Comparison of ENCODE assay signal across 8 cellular contexts in the genomic region with DNA sequence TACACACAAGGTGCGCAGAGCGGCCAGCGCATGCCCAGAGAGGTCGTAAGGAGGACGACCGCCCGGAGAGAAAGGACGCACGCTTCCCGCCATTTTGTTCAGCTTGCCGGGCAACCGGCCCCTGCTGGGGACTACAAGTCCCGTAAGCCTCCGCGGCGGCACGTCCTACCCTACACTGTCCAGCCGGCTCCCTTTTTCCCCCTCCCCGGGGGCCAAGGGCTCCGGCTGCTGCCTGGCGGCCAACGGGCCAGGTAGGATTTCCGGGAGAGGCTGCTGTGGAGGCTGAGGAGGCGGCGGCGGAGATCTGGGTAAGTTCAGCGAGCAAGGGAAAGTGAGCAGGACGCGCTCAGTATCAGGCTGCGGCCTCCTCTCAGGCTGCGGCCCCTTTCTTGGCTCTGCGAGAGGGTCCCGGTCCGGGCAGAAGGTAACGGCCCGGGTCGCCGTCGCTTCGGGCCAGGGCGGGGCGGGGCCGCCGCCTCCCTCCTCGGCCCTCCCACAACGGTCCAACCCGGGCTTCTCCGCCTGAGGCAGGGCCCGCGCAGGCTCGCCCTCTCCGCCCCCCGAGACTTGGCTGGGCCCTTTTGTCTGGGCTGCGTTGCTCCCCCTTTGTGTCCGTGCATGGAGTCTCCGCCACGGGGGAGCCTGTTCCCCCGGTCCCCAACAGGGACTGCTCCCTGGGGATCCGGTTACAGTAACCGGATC. TPM values are rescaled to one million over a fixed set of nuclear protein-coding genes. Genes with fewer than 3 reads are reported as not detected.
DNase-seq lines count a peak whose midpoint lies in the region; ATAC-seq and TF ChIP-seq lines count a peak whose summit lies in the region.

TSS of gene PHACTR4 (plus strand) at position 223 of the 702 bp plus-strand sequence. CDS start 37,708 bp downstream, outside the sequence.

- peak within 1 kb of the TSS; percentile 88 for H3K27ac Mint-ChIP-seq in Calu3 (ENCODE audit: unreplicated experiment)

- peak within 1 kb of the TSS; percentile 86 for H3K4me2 ChIP-seq in OCI-LY7 (ENCODE audit: low read length)

- H3K27me3 ChIP-seq in mononuclear cell (ENCODE audit: insufficient read depth, low read length), result no peaks in the 10 kb centered on the region

- H3K4me1 ChIP-seq in OCI-LY7 (ENCODE audit: insufficient read depth, low read length, poor library complexity, severe bottlenecking) (peaks cover 25% of the 10 kb centered on the region), mononuclear cell (ENCODE audit: insufficient read depth, low read length) (peaks cover 19% of the 10 kb centered on the region)

- no peaks in the 10 kb centered on the region for H4K20me1 ChIP-seq in OCI-LY7 (ENCODE audit: insufficient read depth, low read length)

- peak within 1 kb of the TSS; percentile 90 for H3K4me3 Mint-ChIP-seq in Calu3 (ENCODE audit: low read depth, unreplicated experiment)

- H2AFZ ChIP-seq in OCI-LY7 (ENCODE audit: low read length), result peak within 1 kb of the TSS; percentile 99

- H3K79me2 ChIP-seq in OCI-LY7 (ENCODE audit: insufficient read depth, low read depth, low read length), result peaks cover 46% of the 10 kb centered on the region; the same call in 1 of the 2 replicates

- BruUV-seq in Calu3 (replicated peaks; lab: Mats Ljungman, UMichigan), result no TSS peak
- BruUV-seq in OCI-LY7 (replicated peaks; lab: Mats Ljungman, UMichigan), result no TSS peak

- TF ChIP-seq CTCF in Calu3 (IDR thresholded peaks at IDR 0.05; ENCODE audit: unreplicated experiment) (no peak), OCI-LY7 (conservative IDR thresholded peaks at IDR 0.05; ENCODE audit: low read length) (no peak), epithelial cell of esophagus (IDR thresholded peaks at IDR 0.05; ENCODE audit: insufficient read depth, low read depth, low read length, missing control alignments) (no peak)

- POLR2A ChIA-PET in OCI-LY7 (lab: Charles Lee), result interaction anchor here (0.6 to 1.2 kb wide), 4 partner anchors 10 to 1891 kb away, joined by 3 read pairs; partner anchors contain the start of gene MED18

- peaks cover 55% of the 10 kb centered on the region for H3K36me3 Mint-ChIP-seq in Calu3 (ENCODE audit: insufficient read depth, unreplicated experiment)

- intact Hi-C loops in Calu3 (cut with micrococcal nuclease; ENCODE audit: unreplicated experiment), result loop anchor here (10.0 kb wide), 1 partner anchor 235 kb away; no protein-coding TSS in a partner anchor
- intact Hi-C loops in OCI-LY7 (cut with micrococcal nuclease; ENCODE audit: unreplicated experiment), result loop anchor here (1.0 kb wide), 1 partner anchor 121 kb away; no protein-coding TSS in a partner anchor

- H3K27ac ChIP-seq in OCI-LY7 (ENCODE audit: low read depth, low read length, poor library complexity, severe bottlenecking), result peak within 1 kb of the TSS; percentile 76

- no peaks in the 10 kb centered on the region for H3K27me3 Mint-ChIP-seq in Calu3 (ENCODE audit: unreplicated experiment)

- H3K4me1 Mint-ChIP-seq in Calu3 (ENCODE audit: low read depth, unreplicated experiment), result peaks cover 30% of the 10 kb centered on the region

- peaks cover 5% of the 10 kb centered on the region for H3K36me3 ChIP-seq in OCI-LY7 (ENCODE audit: insufficient read depth, low read length)

- ATAC-seq in GM21423 (IDR thresholded peaks at IDR 0.05; ENCODE audit: unreplicated experiment), result peak; percentile 87

- CTCF ChIA-PET in Calu3 (lab: Charles Lee) (interaction anchor here (0.6 to 3.4 kb wide), 4 partner anchors 10 to 273 kb away, joined by 3 to 59 read pairs (median 5); partner anchors contain the start of genes SESN2 and TAF12), OCI-LY7 (lab: Charles Lee; ENCODE audit: unreplicated experiment) (no interaction called here)

- H3K9me3 Mint-ChIP-seq in Calu3 (ENCODE audit: low read depth, unreplicated experiment), result no peaks in the 10 kb centered on the region

- H3K9me3 ChIP-seq in OCI-LY7 (ENCODE audit: low read length), result no peaks in the 10 kb centered on the region
- no peaks in the 10 kb centered on the region for H3K9me3 ChIP-seq in mononuclear cell (ENCODE audit: low read depth, low read length)

- DNase-seq in Calu3 (peak; percentile 96), HuH-7 (ENCODE audit: low spot score) (peak; percentile 90), OCI-LY7 (ENCODE audit: low spot score) (peak; percentile 93), activated T-cell treated with anti-CD3 and anti-CD28 coated beads for 24 hours (ENCODE audit: low read depth) (peak; percentile 78), epithelial cell of esophagus (ENCODE audit: low read depth) (peak; percentile 90)
- peak; percentile 80 to 82 for DNase-seq in stimulated activated CD8-positive, alpha-beta memory T cell treated with anti-CD3 and anti-CD28 coated beads, Interleukin-2, amount 100 ng/mL, for 48 hours (ENCODE audit: low read depth in 2 of 2)

- H3K4me3 ChIP-seq in OCI-LY7 (ENCODE audit: low read depth, low read length, poor library complexity, severe bottlenecking) (peak within 1 kb of the TSS; percentile 81), epithelial cell of esophagus (ENCODE audit: low read length) (peak within 1 kb of the TSS; percentile 73), mononuclear cell (ENCODE audit: low read length) (peak within 1 kb of the TSS; percentile 82)

- no peaks in the 10 kb centered on the region for H3K9me2 ChIP-seq in OCI-LY7 (ENCODE audit: insufficient read depth, low read length)

RNA-seq across cellular contexts. Expression of gene PHACTR4, which starts in this region (rescaled TPM):
- 58.0 and 58.7 TPM in 2 replicates for total RNA-seq in Calu3 (2022)
- total RNA-seq in OCI-LY7 (2014; rRNA removed; shearing (Covaris generic)), result 16.7 and 17.8 TPM in 2 replicates
- 44.9 and 47.3 TPM in 2 replicates for total RNA-seq in OCI-LY7 (2022)
- total RNA-seq in mononuclear cell, result 14.1 TPM

Comparison
In these comparisons a context has a peak if more than half of its experiments do, and no peak if none do; other contexts are left out.
1. Peak in every context shown above with its lines: DNase-seq, ATAC-seq, H3K4me3 ChIP-seq and H3K27ac ChIP-seq.